1 cellular context compared by ENCODE assay signal in the genomic region with DNA sequence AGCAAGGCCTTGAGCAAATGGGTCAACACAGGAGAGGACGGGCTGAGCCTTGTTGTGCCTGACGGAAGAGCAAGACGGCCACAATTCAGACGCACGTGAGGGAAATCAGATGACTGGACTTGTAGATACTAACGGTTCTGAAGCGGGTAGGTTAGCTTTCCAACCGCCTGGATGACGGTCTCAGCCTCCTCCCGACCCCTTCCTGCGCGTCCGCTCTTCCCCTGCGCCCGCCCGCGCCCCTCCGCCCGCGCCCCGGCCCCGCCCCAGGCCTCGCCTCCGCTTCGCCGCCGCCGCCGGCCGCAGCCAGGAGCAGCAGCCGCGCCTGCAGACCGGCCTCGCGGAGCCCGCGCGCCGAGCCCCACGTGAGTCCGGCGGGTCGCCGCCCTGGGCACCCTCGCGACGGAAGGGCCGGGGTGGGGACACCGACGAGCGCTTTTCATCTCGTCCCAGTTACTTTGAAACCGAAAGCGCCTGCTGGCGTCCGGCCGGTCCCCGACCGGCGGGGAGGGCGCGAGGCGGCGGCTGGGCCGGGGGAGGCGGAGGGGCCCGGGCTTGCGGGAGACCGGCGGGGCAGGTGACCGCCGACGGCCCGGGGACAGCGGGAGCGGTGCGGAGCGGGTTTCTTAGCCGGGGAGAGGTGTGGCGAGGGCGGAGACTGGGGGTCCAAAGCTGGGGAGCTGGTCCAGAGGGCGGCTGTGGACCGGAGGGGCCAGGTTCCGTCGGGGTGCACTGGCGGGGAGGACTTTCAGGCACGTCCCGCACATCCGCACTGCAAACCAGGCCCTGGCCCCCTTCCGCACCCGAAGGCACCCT.
TF ChIP-seq lines count a peak whose summit lies in the region.

A gene with protein sequence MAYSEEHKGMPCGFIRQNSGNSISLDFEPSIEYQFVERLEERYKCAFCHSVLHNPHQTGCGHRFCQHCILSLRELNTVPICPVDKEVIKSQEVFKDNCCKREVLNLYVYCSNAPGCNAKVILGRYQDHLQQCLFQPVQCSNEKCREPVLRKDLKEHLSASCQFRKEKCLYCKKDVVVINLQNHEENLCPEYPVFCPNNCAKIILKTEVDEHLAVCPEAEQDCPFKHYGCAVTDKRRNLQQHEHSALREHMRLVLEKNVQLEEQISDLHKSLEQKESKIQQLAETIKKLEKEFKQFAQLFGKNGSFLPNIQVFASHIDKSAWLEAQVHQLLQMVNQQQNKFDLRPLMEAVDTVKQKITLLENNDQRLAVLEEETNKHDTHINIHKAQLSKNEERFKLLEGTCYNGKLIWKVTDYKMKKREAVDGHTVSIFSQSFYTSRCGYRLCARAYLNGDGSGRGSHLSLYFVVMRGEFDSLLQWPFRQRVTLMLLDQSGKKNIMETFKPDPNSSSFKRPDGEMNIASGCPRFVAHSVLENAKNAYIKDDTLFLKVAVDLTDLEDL (plus strand): TSS at position 306 of the 813 bp plus-strand sequence. CDS start 26,407 bp downstream, outside the sequence.

TF ChIP-seq in HEK293, 187 proteins besides CTCF, POLR2A, EP300 and RAD21 (continued from another document and continues in another):
- TF ChIP-seq, protein P1, sequence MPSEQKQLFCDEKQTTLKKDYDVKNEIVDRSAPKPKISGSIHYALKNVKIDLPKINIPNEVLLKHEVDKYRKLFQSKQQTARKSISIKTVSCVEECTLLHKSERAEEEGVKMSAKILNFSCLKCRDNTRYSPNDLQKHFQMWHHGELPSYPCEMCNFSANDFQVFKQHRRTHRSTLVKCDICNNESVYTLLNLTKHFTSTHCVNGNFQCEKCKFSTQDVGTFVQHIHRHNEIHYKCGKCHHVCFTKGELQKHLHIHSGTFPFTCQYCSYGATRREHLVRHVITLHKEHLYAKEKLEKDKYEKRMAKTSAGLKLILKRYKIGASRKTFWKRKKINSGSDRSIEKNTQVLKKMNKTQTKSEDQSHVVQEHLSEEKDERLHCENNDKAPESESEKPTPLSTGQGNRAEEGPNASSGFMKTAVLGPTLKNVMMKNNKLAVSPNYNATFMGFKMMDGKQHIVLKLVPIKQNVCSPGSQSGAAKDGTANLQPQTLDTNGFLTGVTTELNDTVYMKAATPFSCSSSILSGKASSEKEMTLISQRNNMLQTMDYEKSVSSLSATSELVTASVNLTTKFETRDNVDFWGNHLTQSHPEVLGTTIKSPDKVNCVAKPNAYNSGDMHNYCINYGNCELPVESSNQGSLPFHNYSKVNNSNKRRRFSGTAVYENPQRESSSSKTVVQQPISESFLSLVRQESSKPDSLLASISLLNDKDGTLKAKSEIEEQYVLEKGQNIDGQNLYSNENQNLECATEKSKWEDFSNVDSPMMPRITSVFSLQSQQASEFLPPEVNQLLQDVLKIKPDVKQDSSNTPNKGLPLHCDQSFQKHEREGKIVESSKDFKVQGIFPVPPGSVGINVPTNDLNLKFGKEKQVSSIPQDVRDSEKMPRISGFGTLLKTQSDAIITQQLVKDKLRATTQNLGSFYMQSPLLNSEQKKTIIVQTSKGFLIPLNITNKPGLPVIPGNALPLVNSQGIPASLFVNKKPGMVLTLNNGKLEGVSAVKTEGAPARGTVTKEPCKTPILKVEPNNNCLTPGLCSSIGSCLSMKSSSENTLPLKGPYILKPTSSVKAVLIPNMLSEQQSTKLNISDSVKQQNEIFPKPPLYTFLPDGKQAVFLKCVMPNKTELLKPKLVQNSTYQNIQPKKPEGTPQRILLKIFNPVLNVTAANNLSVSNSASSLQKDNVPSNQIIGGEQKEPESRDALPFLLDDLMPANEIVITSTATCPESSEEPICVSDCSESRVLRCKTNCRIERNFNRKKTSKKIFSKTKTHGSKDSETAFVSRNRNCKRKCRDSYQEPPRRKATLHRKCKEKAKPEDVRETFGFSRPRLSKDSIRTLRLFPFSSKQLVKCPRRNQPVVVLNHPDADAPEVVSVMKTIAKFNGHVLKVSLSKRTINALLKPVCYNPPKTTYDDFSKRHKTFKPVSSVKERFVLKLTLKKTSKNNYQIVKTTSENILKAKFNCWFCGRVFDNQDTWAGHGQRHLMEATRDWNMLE (tag by site-specific recombination; conservative IDR thresholded peaks at IDR 0.05; ENCODE audit: low read depth) = no peak
- TF ChIP-seq ZNF514 (tag by site-specific recombination; IDR thresholded peaks at IDR 0.05) (no peak), ZNF777 (tag by site-specific recombination; IDR thresholded peaks at IDR 0.05; ENCODE audit: borderline replicate concordance) (no peak), ZNF350 (tag by site-specific recombination; IDR thresholded peaks at IDR 0.05) (no peak), ZNF558 (tag by site-specific recombination; IDR thresholded peaks at IDR 0.05) (no peak), ZNF292 (tag by site-specific recombination; IDR thresholded peaks at IDR 0.05; ENCODE audit: borderline replicate concordance, low read depth) (no peak), ZFP41 (tag by site-specific recombination; IDR thresholded peaks at IDR 0.05; ENCODE audit: borderline replicate concordance) (no peak), ZNF510 (tag by site-specific recombination; IDR thresholded peaks at IDR 0.05; ENCODE audit: insufficient replicate concordance) (no peak), ZBTB20 (tag by site-specific recombination; IDR thresholded peaks at IDR 0.05) (peak; percentile 50; the same call in 1 of the 2 replicates), ZNF16 (tag by site-specific recombination; IDR thresholded peaks at IDR 0.05; ENCODE audit: low read depth) (no peak), ZNF2 (tag by site-specific recombination; IDR thresholded peaks at IDR 0.05) (no peak), ZNF274 (IDR thresholded peaks at IDR 0.05; ENCODE audit: low read length) (no peak), ZNF274 (tag by site-specific recombination; IDR thresholded peaks at IDR 0.05; ENCODE audit: borderline replicate concordance) (no peak), KLF16 (tag by site-specific recombination; IDR thresholded peaks at IDR 0.05) (no peak), HOXC10 (CRISPR knock-in tag; IDR thresholded peaks at IDR 0.05) (no peak), ZBTB8A (tag by site-specific recombination; IDR thresholded peaks at IDR 0.05) (peak; percentile 78), ZNF560 (tag by site-specific recombination; IDR thresholded peaks at IDR 0.05; ENCODE audit: borderline replicate concordance) (no peak), ZNF266 (tag by site-specific recombination; IDR thresholded peaks at IDR 0.05; ENCODE audit: low read depth) (no peak), ZNF138 (tag by site-specific recombination; IDR thresholded peaks at IDR 0.05; ENCODE audit: borderline replicate concordance) (no peak), ZBTB7A (tag by site-specific recombination; IDR thresholded peaks at IDR 0.05; ENCODE audit: low read depth) (no peak), ZNF837 (tag by site-specific recombination; IDR thresholded peaks at IDR 0.05) (no peak), ZNF792 (tag by site-specific recombination; IDR thresholded peaks at IDR 0.05) (no peak), ZXDB (tag by site-specific recombination; IDR thresholded peaks at IDR 0.05) (no peak), ZNF660 (tag by site-specific recombination; IDR thresholded peaks at IDR 0.05) (0 out of 2 replicates have a peak, but pooled peaks have one; percentile 44), ZNF785 (tag by site-specific recombination; IDR thresholded peaks at IDR 0.05) (no peak), FEZF1 (tag by site-specific recombination; IDR thresholded peaks at IDR 0.05) (no peak), ZNF571 (tag by site-specific recombination; IDR thresholded peaks at IDR 0.05) (no peak)
- TF ChIP-seq, protein P2, sequence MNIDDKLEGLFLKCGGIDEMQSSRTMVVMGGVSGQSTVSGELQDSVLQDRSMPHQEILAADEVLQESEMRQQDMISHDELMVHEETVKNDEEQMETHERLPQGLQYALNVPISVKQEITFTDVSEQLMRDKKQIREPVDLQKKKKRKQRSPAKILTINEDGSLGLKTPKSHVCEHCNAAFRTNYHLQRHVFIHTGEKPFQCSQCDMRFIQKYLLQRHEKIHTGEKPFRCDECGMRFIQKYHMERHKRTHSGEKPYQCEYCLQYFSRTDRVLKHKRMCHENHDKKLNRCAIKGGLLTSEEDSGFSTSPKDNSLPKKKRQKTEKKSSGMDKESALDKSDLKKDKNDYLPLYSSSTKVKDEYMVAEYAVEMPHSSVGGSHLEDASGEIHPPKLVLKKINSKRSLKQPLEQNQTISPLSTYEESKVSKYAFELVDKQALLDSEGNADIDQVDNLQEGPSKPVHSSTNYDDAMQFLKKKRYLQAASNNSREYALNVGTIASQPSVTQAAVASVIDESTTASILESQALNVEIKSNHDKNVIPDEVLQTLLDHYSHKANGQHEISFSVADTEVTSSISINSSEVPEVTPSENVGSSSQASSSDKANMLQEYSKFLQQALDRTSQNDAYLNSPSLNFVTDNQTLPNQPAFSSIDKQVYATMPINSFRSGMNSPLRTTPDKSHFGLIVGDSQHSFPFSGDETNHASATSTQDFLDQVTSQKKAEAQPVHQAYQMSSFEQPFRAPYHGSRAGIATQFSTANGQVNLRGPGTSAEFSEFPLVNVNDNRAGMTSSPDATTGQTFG (tag by site-specific recombination; IDR thresholded peaks at IDR 0.05; ENCODE audit: borderline replicate concordance) = no peak
- TF ChIP-seq, protein P3, sequence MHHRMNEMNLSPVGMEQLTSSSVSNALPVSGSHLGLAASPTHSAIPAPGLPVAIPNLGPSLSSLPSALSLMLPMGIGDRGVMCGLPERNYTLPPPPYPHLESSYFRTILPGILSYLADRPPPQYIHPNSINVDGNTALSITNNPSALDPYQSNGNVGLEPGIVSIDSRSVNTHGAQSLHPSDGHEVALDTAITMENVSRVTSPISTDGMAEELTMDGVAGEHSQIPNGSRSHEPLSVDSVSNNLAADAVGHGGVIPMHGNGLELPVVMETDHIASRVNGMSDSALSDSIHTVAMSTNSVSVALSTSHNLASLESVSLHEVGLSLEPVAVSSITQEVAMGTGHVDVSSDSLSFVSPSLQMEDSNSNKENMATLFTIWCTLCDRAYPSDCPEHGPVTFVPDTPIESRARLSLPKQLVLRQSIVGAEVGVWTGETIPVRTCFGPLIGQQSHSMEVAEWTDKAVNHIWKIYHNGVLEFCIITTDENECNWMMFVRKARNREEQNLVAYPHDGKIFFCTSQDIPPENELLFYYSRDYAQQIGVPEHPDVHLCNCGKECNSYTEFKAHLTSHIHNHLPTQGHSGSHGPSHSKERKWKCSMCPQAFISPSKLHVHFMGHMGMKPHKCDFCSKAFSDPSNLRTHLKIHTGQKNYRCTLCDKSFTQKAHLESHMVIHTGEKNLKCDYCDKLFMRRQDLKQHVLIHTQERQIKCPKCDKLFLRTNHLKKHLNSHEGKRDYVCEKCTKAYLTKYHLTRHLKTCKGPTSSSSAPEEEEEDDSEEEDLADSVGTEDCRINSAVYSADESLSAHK (tag by site-specific recombination; IDR thresholded peaks at IDR 0.05) = no peak
- TF ChIP-seq, protein P4, sequence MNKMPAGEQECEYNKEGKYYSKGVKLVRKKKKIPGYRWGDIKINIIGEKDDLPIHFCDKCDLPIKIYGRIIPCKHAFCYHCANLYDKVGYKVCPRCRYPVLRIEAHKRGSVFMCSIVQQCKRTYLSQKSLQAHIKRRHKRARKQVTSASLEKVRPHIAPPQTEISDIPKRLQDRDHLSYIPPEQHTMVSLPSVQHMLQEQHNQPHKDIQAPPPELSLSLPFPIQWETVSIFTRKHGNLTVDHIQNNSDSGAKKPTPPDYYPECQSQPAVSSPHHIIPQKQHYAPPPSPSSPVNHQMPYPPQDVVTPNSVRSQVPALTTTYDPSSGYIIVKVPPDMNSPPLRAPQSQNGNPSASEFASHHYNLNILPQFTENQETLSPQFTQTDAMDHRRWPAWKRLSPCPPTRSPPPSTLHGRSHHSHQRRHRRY (tag by site-specific recombination; IDR thresholded peaks at IDR 0.05) = no peak
- TF ChIP-seq, protein P5, sequence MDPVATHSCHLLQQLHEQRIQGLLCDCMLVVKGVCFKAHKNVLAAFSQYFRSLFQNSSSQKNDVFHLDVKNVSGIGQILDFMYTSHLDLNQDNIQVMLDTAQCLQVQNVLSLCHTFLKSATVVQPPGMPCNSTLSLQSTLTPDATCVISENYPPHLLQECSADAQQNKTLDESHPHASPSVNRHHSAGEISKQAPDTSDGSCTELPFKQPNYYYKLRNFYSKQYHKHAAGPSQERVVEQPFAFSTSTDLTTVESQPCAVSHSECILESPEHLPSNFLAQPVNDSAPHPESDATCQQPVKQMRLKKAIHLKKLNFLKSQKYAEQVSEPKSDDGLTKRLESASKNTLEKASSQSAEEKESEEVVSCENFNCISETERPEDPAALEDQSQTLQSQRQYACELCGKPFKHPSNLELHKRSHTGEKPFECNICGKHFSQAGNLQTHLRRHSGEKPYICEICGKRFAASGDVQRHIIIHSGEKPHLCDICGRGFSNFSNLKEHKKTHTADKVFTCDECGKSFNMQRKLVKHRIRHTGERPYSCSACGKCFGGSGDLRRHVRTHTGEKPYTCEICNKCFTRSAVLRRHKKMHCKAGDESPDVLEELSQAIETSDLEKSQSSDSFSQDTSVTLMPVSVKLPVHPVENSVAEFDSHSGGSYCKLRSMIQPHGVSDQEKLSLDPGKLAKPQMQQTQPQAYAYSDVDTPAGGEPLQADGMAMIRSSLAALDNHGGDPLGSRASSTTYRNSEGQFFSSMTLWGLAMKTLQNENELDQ (tag by site-specific recombination; IDR thresholded peaks at IDR 0.05; ENCODE audit: low read depth) = no peak
- TF ChIP-seq, protein P6, sequence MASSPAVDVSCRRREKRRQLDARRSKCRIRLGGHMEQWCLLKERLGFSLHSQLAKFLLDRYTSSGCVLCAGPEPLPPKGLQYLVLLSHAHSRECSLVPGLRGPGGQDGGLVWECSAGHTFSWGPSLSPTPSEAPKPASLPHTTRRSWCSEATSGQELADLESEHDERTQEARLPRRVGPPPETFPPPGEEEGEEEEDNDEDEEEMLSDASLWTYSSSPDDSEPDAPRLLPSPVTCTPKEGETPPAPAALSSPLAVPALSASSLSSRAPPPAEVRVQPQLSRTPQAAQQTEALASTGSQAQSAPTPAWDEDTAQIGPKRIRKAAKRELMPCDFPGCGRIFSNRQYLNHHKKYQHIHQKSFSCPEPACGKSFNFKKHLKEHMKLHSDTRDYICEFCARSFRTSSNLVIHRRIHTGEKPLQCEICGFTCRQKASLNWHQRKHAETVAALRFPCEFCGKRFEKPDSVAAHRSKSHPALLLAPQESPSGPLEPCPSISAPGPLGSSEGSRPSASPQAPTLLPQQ (tag by site-specific recombination; IDR thresholded peaks at IDR 0.05) = no peak
- TF ChIP-seq, protein P7, sequence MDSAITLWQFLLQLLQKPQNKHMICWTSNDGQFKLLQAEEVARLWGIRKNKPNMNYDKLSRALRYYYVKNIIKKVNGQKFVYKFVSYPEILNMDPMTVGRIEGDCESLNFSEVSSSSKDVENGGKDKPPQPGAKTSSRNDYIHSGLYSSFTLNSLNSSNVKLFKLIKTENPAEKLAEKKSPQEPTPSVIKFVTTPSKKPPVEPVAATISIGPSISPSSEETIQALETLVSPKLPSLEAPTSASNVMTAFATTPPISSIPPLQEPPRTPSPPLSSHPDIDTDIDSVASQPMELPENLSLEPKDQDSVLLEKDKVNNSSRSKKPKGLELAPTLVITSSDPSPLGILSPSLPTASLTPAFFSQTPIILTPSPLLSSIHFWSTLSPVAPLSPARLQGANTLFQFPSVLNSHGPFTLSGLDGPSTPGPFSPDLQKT (IDR thresholded peaks at IDR 0.05; ENCODE audit: borderline replicate concordance, low read depth, low read length) = no peak
- TF ChIP-seq, protein P8, sequence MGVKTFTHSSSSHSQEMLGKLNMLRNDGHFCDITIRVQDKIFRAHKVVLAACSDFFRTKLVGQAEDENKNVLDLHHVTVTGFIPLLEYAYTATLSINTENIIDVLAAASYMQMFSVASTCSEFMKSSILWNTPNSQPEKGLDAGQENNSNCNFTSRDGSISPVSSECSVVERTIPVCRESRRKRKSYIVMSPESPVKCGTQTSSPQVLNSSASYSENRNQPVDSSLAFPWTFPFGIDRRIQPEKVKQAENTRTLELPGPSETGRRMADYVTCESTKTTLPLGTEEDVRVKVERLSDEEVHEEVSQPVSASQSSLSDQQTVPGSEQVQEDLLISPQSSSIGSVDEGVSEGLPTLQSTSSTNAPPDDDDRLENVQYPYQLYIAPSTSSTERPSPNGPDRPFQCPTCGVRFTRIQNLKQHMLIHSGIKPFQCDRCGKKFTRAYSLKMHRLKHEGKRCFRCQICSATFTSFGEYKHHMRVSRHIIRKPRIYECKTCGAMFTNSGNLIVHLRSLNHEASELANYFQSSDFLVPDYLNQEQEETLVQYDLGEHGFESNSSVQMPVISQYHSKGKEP (tag by site-specific recombination; IDR thresholded peaks at IDR 0.05) = no peak
